18 cellular contexts compared by ENCODE assay signal in the genomic region with DNA sequence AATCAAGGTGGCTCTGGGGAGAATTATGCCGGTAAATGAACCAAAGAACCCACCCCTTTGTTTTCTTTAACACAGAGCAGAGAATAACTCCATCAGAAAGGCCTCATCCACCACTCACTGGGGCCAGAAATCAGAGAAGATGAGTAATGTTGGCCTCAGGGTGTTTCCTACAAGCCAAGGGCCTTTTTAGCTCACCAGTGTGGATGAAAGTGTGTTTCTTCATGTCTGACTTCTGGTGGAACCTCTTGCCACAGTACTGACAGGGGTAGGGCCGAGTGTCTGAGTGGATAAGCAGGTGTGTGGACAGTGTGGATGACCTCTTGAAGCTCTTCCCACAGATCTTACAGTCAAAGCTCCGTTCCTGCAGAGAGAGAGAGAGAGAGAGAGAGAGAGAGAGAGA. TPM values are rescaled to one million over a fixed set of nuclear protein-coding genes. Genes with fewer than 3 reads are reported as not detected.
A peak's percentile ranks its signal among the peaks of the same experiment; 100 is the strongest.
DNase-seq lines count a peak whose midpoint lies in the region; ATAC-seq and TF ChIP-seq lines count a peak whose summit lies in the region.
"Had no signal": no experiment of that assay in that cellular context is flagged by ENCODE, and none has a peak within 500 bp of the region (broad histone marks: within the 10 kb centered on the region; RNA-seq: fewer than 3 reads in every experiment).

No MANE protein-coding gene starts in this region.

- no peak for ATAC-seq in T-cell (replicated peaks in 1 of 4)
- ATAC-seq in GM18519 (IDR thresholded peaks at IDR 0.05; ENCODE audit: low FRiP score, unreplicated experiment), result no peak
- no peak for ATAC-seq in GM21786 (IDR thresholded peaks at IDR 0.05; ENCODE audit: unreplicated experiment)

- TF ChIP-seq CTCF in choroid plexus epithelial cell (conservative IDR thresholded peaks at IDR 0.05; ENCODE audit: low read depth, low read length), result no peak

- peak overlapping the region; percentile 75 for H3K27ac Mint-ChIP-seq in activated naive CD4-positive, alpha-beta T cell treated with anti-CD3 and anti-CD28 coated beads, Interleukin-2, amount 50 U/mL, for 24 hours
- peak overlapping the region; percentile 83 to 92 for H3K27ac Mint-ChIP-seq in T-cell
- H3K27ac Mint-ChIP-seq: IgD-negative memory B cell had no signal

- peaks cover 75% of the 10 kb centered on the region for H3K4me1 Mint-ChIP-seq in activated naive CD4-positive, alpha-beta T cell treated with anti-CD3 and anti-CD28 coated beads, Interleukin-2, amount 50 U/mL, for 24 hours
- H3K4me1 Mint-ChIP-seq in T-cell, result peaks cover 72 to 78% (median 77%) of the 10 kb centered on the region in 3 donors

- H3K9me3 Mint-ChIP-seq in activated naive CD4-positive, alpha-beta T cell treated with anti-CD3 and anti-CD28 coated beads, Interleukin-2, amount 50 U/mL, for 24 hours, result no peaks in the 10 kb centered on the region
- H3K9me3 Mint-ChIP-seq in T-cell, result no peaks in the 10 kb centered on the region
- H3K9me3 Mint-ChIP-seq: IgD-negative memory B cell had no signal

- no peaks in the 10 kb centered on the region for H3K27me3 Mint-ChIP-seq in activated naive CD4-positive, alpha-beta T cell treated with anti-CD3 and anti-CD28 coated beads, Interleukin-2, amount 50 U/mL, for 24 hours
- peaks cover 0 to 5% of the 10 kb centered on the region in 2 donors for H3K27me3 Mint-ChIP-seq in T-cell

- DNase-seq in activated naive CD4-positive, alpha-beta T cell treated with Interleukin-2 at 50 U/mL for 16 hours, result no peak
- DNase-seq in T-cell, result no peak
- peak; percentile 38 for DNase-seq in choroid plexus epithelial cell (ENCODE audit: low read depth)
- DNase-seq in SK-N-DZ (ENCODE audit: low spot score), result no peak
- no peak for DNase-seq in Kasumi-1 (lab: John Stamatoyannopoulos, UW)
- DNase-seq: activated effector memory CD4-positive, alpha-beta T cell treated with anti-CD3 and anti-CD28 coated beads, Interleukin-2, amount 50 U/mL, for 16 hours; effector CD8-positive, alpha-beta T cell; foreskin melanocyte; NCI-H1436; NCI-H526 treated with DMSO at 0.1 percent for 48 hours; PC-9; sigmoid colon had no signal

- peaks cover 46% of the 10 kb centered on the region for H3K36me3 Mint-ChIP-seq in activated naive CD4-positive, alpha-beta T cell treated with anti-CD3 and anti-CD28 coated beads, Interleukin-2, amount 50 U/mL, for 24 hours
- H3K36me3 Mint-ChIP-seq in T-cell, result peaks cover 20% of the 10 kb centered on the region
- H3K36me3 Mint-ChIP-seq: IgD-negative memory B cell had no signal

- H3K4me3 Mint-ChIP-seq in activated naive CD4-positive, alpha-beta T cell treated with anti-CD3 and anti-CD28 coated beads, Interleukin-2, amount 50 U/mL, for 24 hours, result peak overlapping the region; percentile 83
- no peak overlapping the region for H3K4me3 Mint-ChIP-seq in T-cell

- POLR2A ChIA-PET in T-cell (lab: Charles Lee), result interaction anchor here in 1 of 2 donors (1.1 kb wide), 1 partner anchor 59 kb away, joined by 6 read pairs; no protein-coding TSS in a partner anchor

- CTCF ChIA-PET in T-cell (lab: Charles Lee), result interaction anchor here in 1 of 2 donors (0.6 kb wide), 2 partner anchors 18 to 168 kb away, joined by 3 to 6 read pairs; no protein-coding TSS in a partner anchor

- no peak overlapping the region for H3K4me3 ChIP-seq in choroid plexus epithelial cell (ENCODE audit: low read depth, low read length)
- H3K4me3 ChIP-seq: cardiac muscle cell, PC-9, sigmoid colon had no signal

RNA-seq across cellular contexts. Expression of a gene that starts 8.3 kb away (rescaled TPM):
- 10 to 100 TPM; 13.8 to 25.7 (median 20.1) TPM for total RNA-seq in T-cell
- 0.06 TPM in 1 of 2 replicates, not detected in the other for polyA plus RNA-seq in SK-N-DZ (2014; cell fraction: cytosol; rRNA removed)
- polyA plus RNA-seq in SK-N-DZ (2014; cell fraction: nucleus; rRNA removed), result 0.05 TPM in 1 of 2 replicates, not detected in the other
- total RNA-seq: lung microvascular endothelial cell had no signal
- polyA plus RNA-seq: cardiac muscle cell had no signal
